Comparison of ENCODE assay signal across 1 cellular context in genomic region chr10:48404646-48405045, GRCh38.
TF ChIP-seq lines count a peak whose summit lies in the region.

No MANE protein-coding gene starts in this region.

TF ChIP-seq in K562, 482 proteins besides CTCF, POLR2A, EP300 and RAD21 (continued from another document):
- no peak for TF ChIP-seq ZNF583 (CRISPR knock-in tag; IDR thresholded peaks at IDR 0.05)
- TF ChIP-seq SIN3B (IDR thresholded peaks at IDR 0.05; ENCODE audit: low read depth) = no peak
- TF ChIP-seq ZNF444 (CRISPR knock-in tag; IDR thresholded peaks at IDR 0.05) = no peak
- TF ChIP-seq NFIC (IDR thresholded peaks at IDR 0.05) = 0 out of 2 replicates have a peak, but pooled peaks have one; percentile 24
- no peak for TF ChIP-seq TAF15 (IDR thresholded peaks at IDR 0.05; ENCODE audit: low read depth, low read length)
- TF ChIP-seq CEBPB (tag; IDR thresholded peaks at IDR 0.05) = 0 out of 2 replicates have a peak, but pooled peaks have one; percentile 31
- TF ChIP-seq ZNF785 (CRISPR knock-in tag; IDR thresholded peaks at IDR 0.05) = no peak
- no peak for TF ChIP-seq E2F6 (IDR thresholded peaks at IDR 0.05; ENCODE audit: borderline replicate concordance in 1 of 2, extremely low read depth in 1 of 2, insufficient read depth in 1 of 2, insufficient read length in 1 of 2, low read depth in 1 of 2, low read length in 1 of 2, poor library complexity in 1 of 2, severe bottlenecking in 1 of 2)
- TF ChIP-seq ZNF197 (CRISPR knock-in tag; IDR thresholded peaks at IDR 0.05; ENCODE audit: low read depth) = no peak
- no peak for TF ChIP-seq ELF2 (CRISPR knock-in tag; IDR thresholded peaks at IDR 0.05)
- no peak for TF ChIP-seq CEBPG (CRISPR knock-in tag; IDR thresholded peaks at IDR 0.05)
- peak; percentile 16 to 28; a peak in 1 of 4 replicates for TF ChIP-seq CEBPG (tag; conservative IDR thresholded peaks at IDR 0.05 in 1 of 2, IDR thresholded peaks at IDR 0.05 in 1 of 2)
- no peak for TF ChIP-seq IRF9 (tag; IDR thresholded peaks at IDR 0.05)
- TF ChIP-seq ZNF347 (CRISPR knock-in tag; IDR thresholded peaks at IDR 0.05; ENCODE audit: low read depth) = no peak
- no peak for TF ChIP-seq ZNF699 (CRISPR knock-in tag; IDR thresholded peaks at IDR 0.05; ENCODE audit: insufficient replicate concordance)
- no peak for TF ChIP-seq HDAC6 (IDR thresholded peaks at IDR 0.05; ENCODE audit: low read depth, low read length)
- no peak for TF ChIP-seq RCOR1 (IDR thresholded peaks at IDR 0.05; ENCODE audit: borderline replicate concordance in 1 of 2, low read depth in 2 of 2, low read length in 2 of 2)
- no peak for TF ChIP-seq ZFP91 (CRISPR knock-in tag; IDR thresholded peaks at IDR 0.05)
- TF ChIP-seq MCM5 (IDR thresholded peaks at IDR 0.05; ENCODE audit: low read depth) = no peak
